ENCODE assay signal across 27 cellular contexts in the genomic region with DNA sequence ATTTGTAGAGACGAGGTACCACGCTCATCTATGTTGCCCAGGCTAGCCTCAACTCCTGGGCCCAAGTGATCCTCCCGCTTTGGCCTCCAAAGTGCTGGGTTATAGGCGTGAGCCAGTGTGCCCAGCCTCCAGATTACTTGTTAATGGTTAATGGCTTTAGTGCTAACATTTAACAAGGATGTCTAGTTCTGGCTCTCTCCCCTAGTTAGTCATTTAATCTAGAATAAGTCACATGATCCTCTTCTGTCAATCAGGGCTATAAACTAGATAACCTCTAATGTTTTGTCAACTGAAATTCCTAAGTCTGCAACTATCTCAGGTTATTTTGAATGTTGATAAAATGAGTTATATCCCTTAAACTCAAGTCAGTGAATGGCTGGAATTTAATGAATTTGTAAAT. TPM values are rescaled to one million over a fixed set of nuclear protein-coding genes. Genes with fewer than 3 reads are reported as not detected.
A peak's percentile ranks its signal among the peaks of the same experiment; 100 is the strongest.
DNase-seq lines count a peak whose midpoint lies in the region; ATAC-seq, FAIRE-seq and TF ChIP-seq lines count a peak whose summit lies in the region.
"Had no signal": no experiment of that assay in that cellular context is flagged by ENCODE, and none has a peak within 500 bp of the region (broad histone marks: within the 10 kb centered on the region; RNA-seq: fewer than 3 reads in every experiment).

No MANE protein-coding gene starts in this region.

- BruUV-seq in MCF 10A (replicated peaks; lab: Mats Ljungman, UMichigan), result no TSS peak

- H3K27me3 Mint-ChIP-seq in stimulated activated naive CD8-positive, alpha-beta T cell treated with anti-CD3 and anti-CD28 coated beads, Interleukin-15, amount 100 ng/mL, for 72 hours, result no peaks in the 10 kb centered on the region
- H3K27me3 Mint-ChIP-seq in MCF 10A (ENCODE audit: insufficient read depth, unreplicated experiment), result no peaks in the 10 kb centered on the region
- no peaks in the 10 kb centered on the region for H3K27me3 Mint-ChIP-seq in activated T-helper 1 cell treated with anti-CD3 and anti-CD28 coated beads, Interleukin-12 subunit alpha, Interleukin-12 subunit beta, Interleukin-2, Interleukin-4 antibody, amounts not matched to agents 30 ng/mL and 10 ng/mL and 1 ng/mL, durations not matched to agents 14 hours and 24 hours and 36 hours (ENCODE audit: insufficient read depth)
- H3K27me3 Mint-ChIP-seq: CD4-positive, CD25-positive, alpha-beta regulatory T cell had no signal

- H3K9me3 ChIP-seq in kidney (ENCODE audit: control insufficient read depth in 1 of 2, low read length in 2 of 2), result no peaks in the 10 kb centered on the region
- H3K9me3 ChIP-seq: BLaER1, MG63, SJSA1 had no signal

- peaks cover under 1 to 3% of the 10 kb centered on the region in 2 donors for H3K36me3 ChIP-seq in kidney (ENCODE audit: control insufficient read depth in 1 of 2, insufficient read depth in 2 of 2, low read length in 2 of 2)

- no peak overlapping the region for H3K4me3 Mint-ChIP-seq in stimulated activated naive CD8-positive, alpha-beta T cell treated with anti-CD3 and anti-CD28 coated beads, Interleukin-15, amount 100 ng/mL, for 72 hours
- H3K4me3 Mint-ChIP-seq in MCF 10A (ENCODE audit: unreplicated experiment), result no peak overlapping the region
- H3K4me3 Mint-ChIP-seq in activated T-helper 1 cell treated with anti-CD3 and anti-CD28 coated beads, Interleukin-12 subunit alpha, Interleukin-12 subunit beta, Interleukin-2, Interleukin-4 antibody, amounts not matched to agents 30 ng/mL and 10 ng/mL and 1 ng/mL, durations not matched to agents 14 hours and 24 hours and 36 hours, result no peak overlapping the region
- H3K4me3 Mint-ChIP-seq: CD4-positive, CD25-positive, alpha-beta regulatory T cell had no signal

- TF ChIP-seq CTCF in kidney (IDR thresholded peaks at IDR 0.05; ENCODE audit: borderline replicate concordance, extremely low read depth, insufficient read depth) (no peak), MCF 10A (IDR thresholded peaks at IDR 0.05; ENCODE audit: unreplicated experiment) (no peak)

- H3K4me1 Mint-ChIP-seq in stimulated activated naive CD8-positive, alpha-beta T cell treated with anti-CD3 and anti-CD28 coated beads, Interleukin-15, amount 100 ng/mL, for 72 hours, result no peaks in the 10 kb centered on the region
- peaks cover 9% of the 10 kb centered on the region for H3K4me1 Mint-ChIP-seq in MCF 10A (ENCODE audit: insufficient read depth, unreplicated experiment)
- H3K4me1 Mint-ChIP-seq in activated T-helper 1 cell treated with anti-CD3 and anti-CD28 coated beads, Interleukin-12 subunit alpha, Interleukin-12 subunit beta, Interleukin-2, Interleukin-4 antibody, amounts not matched to agents 30 ng/mL and 10 ng/mL and 1 ng/mL, durations not matched to agents 14 hours and 24 hours and 36 hours (ENCODE audit: low read depth), result peaks cover 8% of the 10 kb centered on the region

- H3K36me3 Mint-ChIP-seq in MCF 10A (ENCODE audit: insufficient read depth, unreplicated experiment), result peaks cover 69% of the 10 kb centered on the region
- peaks cover 31% of the 10 kb centered on the region for H3K36me3 Mint-ChIP-seq in activated T-helper 1 cell treated with anti-CD3 and anti-CD28 coated beads, Interleukin-12 subunit alpha, Interleukin-12 subunit beta, Interleukin-2, Interleukin-4 antibody, amounts not matched to agents 30 ng/mL and 10 ng/mL and 1 ng/mL, durations not matched to agents 14 hours and 24 hours and 36 hours (ENCODE audit: low read depth)

- ATAC-seq in stimulated activated naive CD8-positive, alpha-beta T cell treated with anti-CD3 and anti-CD28 coated beads, Interleukin-15, amount 100 ng/mL, for 72 hours, result no peak
- no peak for ATAC-seq in stimulated activated naive CD8-positive, alpha-beta T cell treated with anti-CD3 and anti-CD28 coated beads, Interleukin-15, Interleukin-2, amounts not matched to agents 100 U/mL and 50 U/mL, for 24 hours
- no peak for ATAC-seq in left lobe of liver
- ATAC-seq: HCT116, PC-3 had no signal

- no peaks in the 10 kb centered on the region for H3K9me3 Mint-ChIP-seq in stimulated activated naive CD8-positive, alpha-beta T cell treated with anti-CD3 and anti-CD28 coated beads, Interleukin-15, amount 100 ng/mL, for 72 hours
- no peaks in the 10 kb centered on the region for H3K9me3 Mint-ChIP-seq in MCF 10A (ENCODE audit: unreplicated experiment)
- H3K9me3 Mint-ChIP-seq in activated T-helper 1 cell treated with anti-CD3 and anti-CD28 coated beads, Interleukin-12 subunit alpha, Interleukin-12 subunit beta, Interleukin-2, Interleukin-4 antibody, amounts not matched to agents 30 ng/mL and 10 ng/mL and 1 ng/mL, durations not matched to agents 14 hours and 24 hours and 36 hours, result no peaks in the 10 kb centered on the region
- H3K9me3 Mint-ChIP-seq: CD4-positive, CD25-positive, alpha-beta regulatory T cell had no signal

- peaks cover 0 to 2% of the 10 kb centered on the region in 2 donors for H3K4me1 ChIP-seq in kidney (ENCODE audit: control insufficient read depth in 1 of 2, insufficient read depth in 1 of 2, low read depth in 1 of 2, low read length in 2 of 2)
- H3K4me1 ChIP-seq: SJSA1 had no signal

- H3K9ac ChIP-seq in kidney (ENCODE audit: low read length in 2 of 2), result no peak overlapping the region
- H3K9ac ChIP-seq: BLaER1 had no signal

- H3K27ac Mint-ChIP-seq in stimulated activated naive CD8-positive, alpha-beta T cell treated with anti-CD3 and anti-CD28 coated beads, Interleukin-15, amount 100 ng/mL, for 72 hours, result peak overlapping the region; percentile 33 to 42
- H3K27ac Mint-ChIP-seq in MCF 10A (ENCODE audit: low read depth, unreplicated experiment), result no peak overlapping the region
- no peak overlapping the region for H3K27ac Mint-ChIP-seq in activated T-helper 1 cell treated with anti-CD3 and anti-CD28 coated beads, Interleukin-12 subunit alpha, Interleukin-12 subunit beta, Interleukin-2, Interleukin-4 antibody, amounts not matched to agents 30 ng/mL and 10 ng/mL and 1 ng/mL, durations not matched to agents 14 hours and 24 hours and 36 hours
- H3K27ac Mint-ChIP-seq: CD4-positive, CD25-positive, alpha-beta regulatory T cell had no signal

- FAIRE-seq in kidney (lab: Jason Lieb, UNC), result peak; percentile 58
- FAIRE-seq: D721Med had no signal

- intact Hi-C loops in kidney (cut with DNase I) (no loop called here), MCF 10A (cut with micrococcal nuclease) (no loop called here)
- intact Hi-C loops in activated T-helper 1 cell treated with anti-CD3 and anti-CD28 coated beads, Interleukin-12 subunit alpha, Interleukin-12 subunit beta, Interleukin-2, Interleukin-4 antibody, amounts not matched to agents 30 ng/mL and 10 ng/mL and 1 ng/mL, durations not matched to agents 14 hours and 24 hours and 36 hours (cut with micrococcal nuclease), result no loop called here

- CTCF ChIA-PET in MCF 10A (lab: Yijun Ruan, JAX), result no interaction called here

- DNase-seq in stimulated activated naive CD8-positive, alpha-beta T cell treated with anti-CD3 and anti-CD28 coated beads, Interleukin-15, amount 100 ng/mL, for 72 hours, result no peak
- DNase-seq in stimulated activated naive CD8-positive, alpha-beta T cell treated with anti-CD3 and anti-CD28 coated beads, Interleukin-15, Interleukin-2, amounts not matched to agents 100 U/mL and 50 U/mL, for 24 hours, result no peak
- DNase-seq in kidney (no peak), renal cortical epithelial cell (ENCODE audit: low read depth) (peak; percentile 29), left lobe of liver (ENCODE audit: low spot score) (no peak), MCF 10A (ENCODE audit: unreplicated experiment) (no peak)
- no peak for DNase-seq in activated T-helper 1 cell treated with anti-CD3 and anti-CD28 coated beads, Interleukin-12 subunit alpha, Interleukin-12 subunit beta, Interleukin-2, Interleukin-4 antibody, amounts not matched to agents 30 ng/mL and 10 ng/mL and 1 ng/mL, durations not matched to agents 14 hours and 24 hours and 36 hours (ENCODE audit: low spot score)
- DNase-seq: CD4-positive, CD25-positive, alpha-beta regulatory T cell; GOT3; KBM-7; MG63; NCI-H1105 treated with DMSO at 0.1 percent for 48 hours; NCI-H146; NCI-H1930; NCI-H2107; NCI-H446 treated with DMSO at 0.1 percent for 48 hours; NCI-H526; NCI-H82; NK-92 treated with Interleukin-12 subunit alpha and Interleukin-12 subunit beta, amount 100 ng/mL, for 24 hours; PC-3; Right ventricle myocardium superior; RPMI8226 had no signal

- no peak overlapping the region for H3K4me3 ChIP-seq in kidney (ENCODE audit: low read length in 2 of 2)
- H3K4me3 ChIP-seq: BLaER1, MG63, SJSA1 had no signal

- no peak overlapping the region for H3K27ac ChIP-seq in kidney (ENCODE audit: low read depth in 2 of 2, low read length in 2 of 2)
- H3K27ac ChIP-seq: 22Rv1, BLaER1, SJSA1 had no signal

- POLR2A ChIA-PET in MCF 10A (lab: Yijun Ruan, JAX), result interaction anchor here (1.5 kb wide), 1 partner anchor 9 kb away, joined by 6 read pairs; no protein-coding TSS in a partner anchor

RNA-seq across cellular contexts. Expression of gene ACTR6, which starts 15.7 kb away (rescaled TPM):
- total RNA-seq in kidney, result 29.2 TPM
- 23.1 TPM for polyA plus RNA-seq in kidney (ENCODE audit: insufficient read depth, low read depth, low replicate concordance)
- 22.9 and 27.6 TPM in 2 replicates for total RNA-seq in renal cortical epithelial cell
- total RNA-seq in left lobe of liver, result 10.2 TPM
- 26.4 and 28.8 TPM in 2 replicates for total RNA-seq in MCF 10A (2022)
- total RNA-seq in activated T-helper 1 cell treated with anti-CD3 and anti-CD28 coated beads, Interleukin-12 subunit alpha, Interleukin-12 subunit beta, Interleukin-2, Interleukin-4 antibody, amounts not matched to agents 30 ng/mL and 10 ng/mL and 1 ng/mL, durations not matched to agents 14 hours and 24 hours and 36 hours, result 29.8 and 35.4 TPM in 2 replicates

RNA-seq across cellular contexts. Expression of gene DEPDC4, which starts 50.5 kb away (rescaled TPM):
- total RNA-seq in kidney (1.4 TPM), renal cortical epithelial cell (1.9 and 2.4 TPM in 2 replicates), left lobe of liver (2.5 TPM), MCF 10A (2022) (0.52 and 1.4 TPM in 2 replicates)
- polyA plus RNA-seq in kidney (ENCODE audit: insufficient read depth, low read depth, low replicate concordance), result 1.1 TPM
- 1.1 and 2.1 TPM in 2 replicates for total RNA-seq in activated T-helper 1 cell treated with anti-CD3 and anti-CD28 coated beads, Interleukin-12 subunit alpha, Interleukin-12 subunit beta, Interleukin-2, Interleukin-4 antibody, amounts not matched to agents 30 ng/mL and 10 ng/mL and 1 ng/mL, durations not matched to agents 14 hours and 24 hours and 36 hours
- total RNA-seq: CD4-positive, CD25-positive, alpha-beta regulatory T cell had no signal

RNA-seq across cellular contexts. Expression of gene SCYL2, which starts 50.6 kb away (rescaled TPM):
- total RNA-seq in kidney (41.7 TPM), renal cortical epithelial cell (42.5 and 66.1 TPM in 2 replicates), left lobe of liver (24.2 TPM), MCF 10A (2022) (47.5 and 52.8 TPM in 2 replicates)
- 10.3 TPM for polyA plus RNA-seq in kidney (ENCODE audit: insufficient read depth, low read depth, low replicate concordance)
- 33.0 and 38.9 TPM in 2 replicates for total RNA-seq in activated T-helper 1 cell treated with anti-CD3 and anti-CD28 coated beads, Interleukin-12 subunit alpha, Interleukin-12 subunit beta, Interleukin-2, Interleukin-4 antibody, amounts not matched to agents 30 ng/mL and 10 ng/mL and 1 ng/mL, durations not matched to agents 14 hours and 24 hours and 36 hours

Comparison
In these comparisons a context has a peak if more than half of its experiments do, and no peak if none do; other contexts are left out.
1. H3K27ac Mint-ChIP-seq: peak in stimulated activated naive CD8-positive, alpha-beta T cell treated with anti-CD3 and anti-CD28 coated beads, Interleukin-15, amount 100 ng/mL, for 72 hours (2 of 2); none in MCF 10A (single experiment) and activated T-helper 1 cell treated with anti-CD3 and anti-CD28 coated beads, Interleukin-12 subunit alpha, Interleukin-12 subunit beta, Interleukin-2, Interleukin-4 antibody, amounts not matched to agents 30 ng/mL and 10 ng/mL and 1 ng/mL, durations not matched to agents 14 hours and 24 hours and 36 hours (single experiment).